Comparison of ENCODE assay signal across 8 cellular contexts in the genomic region with DNA sequence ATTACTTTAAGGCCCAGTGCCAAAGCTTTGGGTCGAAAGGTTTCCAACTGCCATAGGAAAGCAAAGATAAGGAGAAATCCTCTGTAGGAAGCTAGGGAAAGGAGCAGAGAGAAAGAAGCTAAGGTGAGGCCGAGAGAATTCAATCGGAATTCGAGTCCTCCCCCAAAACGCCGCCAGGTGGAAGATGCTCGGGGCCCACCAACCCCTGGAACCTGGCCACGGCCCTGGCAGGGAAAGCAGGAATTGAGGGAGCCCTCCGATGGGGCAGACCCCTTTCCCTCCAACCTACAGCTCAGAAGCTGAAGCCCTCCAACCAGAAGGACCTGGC. TPM values are rescaled to one million over a fixed set of nuclear protein-coding genes. Genes with fewer than 3 reads are reported as not detected.
DNase-seq lines count a peak whose midpoint lies in the region; ATAC-seq and TF ChIP-seq lines count a peak whose summit lies in the region.

No MANE protein-coding gene starts in this region.

- no peak for DNase-seq in activated CD4-positive, alpha-beta T cell treated with anti-CD3 and anti-CD28 coated beads for 36 hours
- no peak for DNase-seq in activated CD4-positive, alpha-beta T cell treated with anti-CD3 and anti-CD28 coated beads for 1 hour
- DNase-seq in PC-3 (no peak), neural crest cell (ENCODE audit: low read depth, low spot score) (no peak), cerebellar cortex (ENCODE audit: low spot score) (no peak), mesenteric fat pad (ENCODE audit: low spot score) (no peak)
- DNase-seq in effector CD8-positive, alpha-beta T cell (lab: John Stamatoyannopoulos, UW): peak; percentile 28

- H3K36me3 Mint-ChIP-seq in activated CD4-positive, alpha-beta T cell treated with anti-CD3 and anti-CD28 coated beads for 36 hours (ENCODE audit: low read depth): peaks cover 15% of the 10 kb centered on the region
- H3K36me3 Mint-ChIP-seq in neural crest cell (ENCODE audit: low read depth): peaks cover 6% of the 10 kb centered on the region

- peak overlapping the region; percentile 86 for H3K27ac ChIP-seq in PC-3 (ENCODE audit: low read length)

- peaks cover 60% of the 10 kb centered on the region for H3K4me1 Mint-ChIP-seq in activated CD4-positive, alpha-beta T cell treated with anti-CD3 and anti-CD28 coated beads for 36 hours
- peaks cover 39% of the 10 kb centered on the region for H3K4me1 Mint-ChIP-seq in neural crest cell

- H3K9me3 ChIP-seq in PC-3 (ENCODE audit: low read length): no peaks in the 10 kb centered on the region

- peak overlapping the region; percentile 96 for H2AFZ ChIP-seq in PC-3 (ENCODE audit: low read length)

- H3K4me3 Mint-ChIP-seq in activated CD4-positive, alpha-beta T cell treated with anti-CD3 and anti-CD28 coated beads for 36 hours: peak overlapping the region; percentile 91
- peak overlapping the region; percentile 80 for H3K4me3 Mint-ChIP-seq in neural crest cell

- intact Hi-C loops in activated CD4-positive, alpha-beta T cell treated with anti-CD3 and anti-CD28 coated beads for 36 hours (cut with DNase I, micrococcal nuclease): loop anchor here (1.0 to 2.0 kb wide), 3 partner anchors 47 to 285 kb away; a partner anchor contains a TSS
- intact Hi-C loops in PC-3 (cut with micrococcal nuclease): loop anchor here (1.0 kb wide), 3 partner anchors 21 to 122 kb away; a partner anchor contains a TSS

- TF ChIP-seq CTCF in PC-3 (conservative IDR thresholded peaks at IDR 0.05; ENCODE audit: low read depth, low read length): peak; percentile 36; the same call in 1 of the 2 replicates
- TF ChIP-seq CTCF in neural crest cell (conservative IDR thresholded peaks at IDR 0.05): peak; percentile 39

- H3K9me3 Mint-ChIP-seq in activated CD4-positive, alpha-beta T cell treated with anti-CD3 and anti-CD28 coated beads for 36 hours (ENCODE audit: low read depth): no peaks in the 10 kb centered on the region
- H3K9me3 Mint-ChIP-seq in neural crest cell: no peaks in the 10 kb centered on the region

- peaks cover 47% of the 10 kb centered on the region for H3K4me1 ChIP-seq in PC-3 (ENCODE audit: insufficient read depth, low read length)

- H3K27ac Mint-ChIP-seq in activated CD4-positive, alpha-beta T cell treated with anti-CD3 and anti-CD28 coated beads for 36 hours: peak overlapping the region; percentile 93
- H3K27ac Mint-ChIP-seq in neural crest cell (ENCODE audit: unreplicated experiment): peak overlapping the region; percentile 0

- peak overlapping the region; percentile 86 for H3K9ac ChIP-seq in PC-3 (ENCODE audit: low read length)

- H3K4me2 ChIP-seq in PC-3 (ENCODE audit: low read length): peak overlapping the region; percentile 83

- H3K36me3 ChIP-seq in PC-3 (ENCODE audit: low read depth, low read length): peaks cover 4% of the 10 kb centered on the region; the same call in 1 of the 2 replicates

- no peaks in the 10 kb centered on the region for H3K27me3 Mint-ChIP-seq in activated CD4-positive, alpha-beta T cell treated with anti-CD3 and anti-CD28 coated beads for 36 hours
- no peaks in the 10 kb centered on the region for H3K27me3 Mint-ChIP-seq in neural crest cell (ENCODE audit: low read depth)

- H3K27me3 ChIP-seq in PC-3 (ENCODE audit: low read length): no peaks in the 10 kb centered on the region

- POLR2A ChIA-PET in activated CD4-positive, alpha-beta T cell treated with anti-CD3 and anti-CD28 coated beads for 36 hours (lab: Charles Lee): interaction anchor here (0.6 to 2.0 kb wide), 3 partner anchors 21 to 415 kb away, joined by 3 to 7 read pairs (median 6); a partner anchor contains a TSS
- POLR2A ChIA-PET in PC-3 (lab: Charles Lee; ENCODE audit: unreplicated experiment): interaction anchor here (0.7 to 1.9 kb wide), 3 partner anchors 21 to 124 kb away, joined by 3 to 11 read pairs (median 8); a partner anchor contains a TSS

- H3K4me3 ChIP-seq in PC-3 (ENCODE audit: low read length): peak overlapping the region; percentile 80

- H3F3A ChIP-seq in PC-3 (ENCODE audit: low read length, unreplicated experiment): no peaks in the 10 kb centered on the region

- no TSS peak for BruUV-seq in PC-3 (replicated peaks; lab: Mats Ljungman, UMichigan)

- CTCF ChIA-PET in activated CD4-positive, alpha-beta T cell treated with anti-CD3 and anti-CD28 coated beads for 36 hours (lab: Charles Lee): interaction anchor here (0.6 to 4.8 kb wide), 17 partner anchors 20 to 319 kb away, joined by 3 to 31 read pairs (median 3); a partner anchor contains a TSS
- CTCF ChIA-PET in PC-3 (lab: Charles Lee): interaction anchor here (0.5 to 2.3 kb wide), 7 partner anchors 21 to 382 kb away, joined by 3 to 9 read pairs (median 4); a partner anchor contains a TSS

- ATAC-seq in activated CD4-positive, alpha-beta T cell treated with anti-CD3 and anti-CD28 coated beads for 36 hours: peak; percentile 16
- peak; percentile 21 for ATAC-seq in PC-3
- ATAC-seq in HG03097 (IDR thresholded peaks at IDR 0.05; ENCODE audit: low FRiP score, unreplicated experiment): no peak

- H3K79me2 ChIP-seq in PC-3 (ENCODE audit: low read length): peaks cover 59% of the 10 kb centered on the region

- H4K20me1 ChIP-seq in PC-3 (ENCODE audit: low read length): peaks cover 11% of the 10 kb centered on the region; the same call in 1 of the 2 replicates

- no peaks in the 10 kb centered on the region for H3K9me2 ChIP-seq in PC-3 (replicated peaks; ENCODE audit: low read length)

RNA-seq across cellular contexts. Expression of a gene that starts 0.5 kb away (rescaled TPM):
- 10 to 100 TPM; 28.9 to 37.3 TPM for total RNA-seq in activated CD4-positive, alpha-beta T cell treated with anti-CD3 and anti-CD28 coated beads for 36 hours
- total RNA-seq in PC-3 (2014; rRNA removed) (45.2 and 85.2 TPM in 2 replicates), neural crest cell (64.8 and 68.5 TPM in 2 replicates), mesenteric fat pad (86.0 TPM)

RNA-seq across cellular contexts. Expression of a gene that starts 21.4 kb away (rescaled TPM):
- 10 to 100 TPM; 10.2 to 15.2 TPM for total RNA-seq in activated CD4-positive, alpha-beta T cell treated with anti-CD3 and anti-CD28 coated beads for 36 hours
- total RNA-seq in PC-3 (2014; rRNA removed) (31.3 and 31.5 TPM in 2 replicates), neural crest cell (17.0 and 23.8 TPM in 2 replicates), mesenteric fat pad (23.3 TPM)

RNA-seq across cellular contexts. Expression of a gene that starts 47.1 kb away (rescaled TPM):
- 100 to 1,000 TPM in 1 of 2 experiments, 10 to 100 TPM in 1; 86.6 to 109 TPM for total RNA-seq in activated CD4-positive, alpha-beta T cell treated with anti-CD3 and anti-CD28 coated beads for 36 hours
- total RNA-seq in PC-3 (2014; rRNA removed): 139 and 194 TPM in 2 replicates
- total RNA-seq in neural crest cell: 118 and 120 TPM in 2 replicates
- total RNA-seq in mesenteric fat pad: 101 TPM
